Comparison of ENCODE assay signal across 32 cellular contexts in genomic region chr3:181581651-181582050, GRCh38.
"Had no signal": no experiment of that assay in that cellular context is flagged by ENCODE, and none has a peak within 500 bp of the region (broad histone marks: within the 10 kb centered on the region; RNA-seq: fewer than 3 reads in every experiment).

No MANE protein-coding gene starts in this region.

- H3K27ac ChIP-seq: epithelial cell of prostate, gastroesophageal sphincter, parathyroid adenoma, psoas muscle, sigmoid colon, testis, uterus, VCaP had no signal

- ATAC-seq: activated CD4-positive, CD25-positive, alpha-beta regulatory T cell treated with anti-CD3 and anti-CD28 coated beads, Interleukin-2, amount 50 U/mL, for 24 hours; gastroesophageal sphincter; left colon; naive thymus-derived CD4-positive, alpha-beta T cell; psoas muscle had no signal

- H3K4me1 Mint-ChIP-seq: immature natural killer cell; mesothelial cell of epicardium; naive thymus-derived CD4-positive, alpha-beta T cell had no signal

- H3K4me2 ChIP-seq: smooth muscle cell had no signal

- H3K36me3 ChIP-seq: gastroesophageal sphincter, sigmoid colon, uterus had no signal

- H3K4me3 ChIP-seq: gastroesophageal sphincter, psoas muscle, sigmoid colon, smooth muscle cell, testis, uterus had no signal

- H3K79me2 ChIP-seq: parathyroid adenoma had no signal

- H3K36me3 Mint-ChIP-seq: activated naive CD8-positive, alpha-beta T cell; immature natural killer cell; mesothelial cell of epicardium; naive thymus-derived CD4-positive, alpha-beta T cell; type B pancreatic cell had no signal

- DNase-seq: activated CD4-positive, alpha-beta T cell treated with anti-CD3 and anti-CD28 coated beads for 48 hours; activated CD4-positive, alpha-beta T cell treated with anti-CD3 and anti-CD28 coated beads, Interleukin-2, amount 50 U/mL, for 48 hours; activated CD8-positive, alpha-beta memory T cell treated with anti-CD3 and anti-CD28 coated beads for 24 hours; activated effector memory CD4-positive, alpha-beta T cell treated with Interleukin-2 at 50 U/mL for 16 hours; activated naive CD4-positive, alpha-beta T cell treated with Interleukin-2 at 50 U/mL for 16 hours; anterior cingulate cortex; caudate nucleus; hippocampal formation; immature natural killer cell; kidney; left colon; mammary epithelial cell; naive thymus-derived CD4-positive, alpha-beta T cell; occipital lobe; psoas muscle; sigmoid colon; stimulated activated CD4-positive, alpha-beta T cell treated with anti-CD3 and anti-CD28 coated beads, Interleukin-1b, Interleukin-23, amount 100 ng/mL, for 48 hours; stimulated activated naive CD4-positive, alpha-beta T cell; T-helper 9 cell; testis; uterus had no signal

- H3K4me1 ChIP-seq: gastroesophageal sphincter, parathyroid adenoma, psoas muscle, sigmoid colon, testis, uterus had no signal

- H3K27me3 Mint-ChIP-seq: activated naive CD8-positive, alpha-beta T cell; naive thymus-derived CD4-positive, alpha-beta T cell had no signal

- H3K4me3 Mint-ChIP-seq: activated naive CD8-positive, alpha-beta T cell; immature natural killer cell; mesothelial cell of epicardium; naive thymus-derived CD4-positive, alpha-beta T cell; neural crest cell; T-helper 1 cell treated with Interleukin-12 subunit alpha and Interleukin-12 subunit beta and Interleukin-4 antibody, amounts not matched to agents 30 μg/mL and 1 μg/mL, for 36 hours; type B pancreatic cell had no signal

- H3K27ac Mint-ChIP-seq: activated naive CD8-positive, alpha-beta T cell; immature natural killer cell; mesothelial cell of epicardium; naive thymus-derived CD4-positive, alpha-beta T cell; T-helper 1 cell treated with Interleukin-12 subunit alpha and Interleukin-12 subunit beta and Interleukin-4 antibody, amounts not matched to agents 30 μg/mL and 1 μg/mL, for 36 hours; type B pancreatic cell had no signal

- H3K9me3 Mint-ChIP-seq: mesothelial cell of epicardium; neural crest cell; T-helper 1 cell treated with Interleukin-12 subunit alpha and Interleukin-12 subunit beta and Interleukin-4 antibody, amounts not matched to agents 30 μg/mL and 1 μg/mL, for 36 hours; type B pancreatic cell had no signal

- H3K27me3 ChIP-seq: gastroesophageal sphincter, sigmoid colon, testis, uterus had no signal

- H2AFZ ChIP-seq: parathyroid adenoma had no signal

- H3K9me3 ChIP-seq: gastroesophageal sphincter, psoas muscle, sigmoid colon, testis, uterus had no signal
